Comparison of ENCODE assay signal across 26 cellular contexts in genomic region chr4:15971068-15971801, GRCh38. TPM values are rescaled to one million over a fixed set of nuclear protein-coding genes. Genes with fewer than 3 reads are reported as not detected.
"Had no signal": no experiment of that assay in that cellular context is flagged by ENCODE, and none has a peak within 500 bp of the region (broad histone marks: within the 10 kb centered on the region; RNA-seq: fewer than 3 reads in every experiment).

No MANE protein-coding gene starts in this region.

- H3K36me3 Mint-ChIP-seq: activated CD4-positive, alpha-beta memory T cell treated with anti-CD3 and anti-CD28 coated beads for 36 hours; activated naive CD8-positive, alpha-beta T cell had no signal

- H3K36me3 ChIP-seq: Peyer's patch had no signal

- H3K27me3 ChIP-seq: Peyer's patch had no signal

- H3K27me3 Mint-ChIP-seq: activated naive CD8-positive, alpha-beta T cell; brain had no signal

- H3K4me1 Mint-ChIP-seq: activated B cell treated with CpG ODN at 0.5 μM for 24 hours; activated CD4-positive, alpha-beta T cell treated with anti-CD3 and anti-CD28 coated beads, Interleukin-2, amount 10 ng/mL, durations not matched to agents 24 days and 14 days; brain; T-helper 17 cell had no signal

- H3K27ac ChIP-seq: Peyer's patch had no signal

- H3K4me3 Mint-ChIP-seq: activated B cell treated with CpG ODN at 0.5 μM for 24 hours; activated CD4-positive, alpha-beta memory T cell treated with anti-CD3 and anti-CD28 coated beads for 36 hours; activated CD4-positive, alpha-beta T cell treated with anti-CD3 and anti-CD28 coated beads, Interleukin-2, amount 10 ng/mL, durations not matched to agents 24 days and 14 days; activated naive CD8-positive, alpha-beta T cell; activated T-cell treated with anti-CD3 and anti-CD28 coated beads, Interleukin-2, amount 50 U/mL, for 4 hours; brain; T-helper 17 cell had no signal

- H3K4me1 ChIP-seq: Peyer's patch had no signal

- H3K9me3 Mint-ChIP-seq: activated CD4-positive, alpha-beta memory T cell treated with anti-CD3 and anti-CD28 coated beads for 36 hours; activated CD4-positive, alpha-beta T cell treated with anti-CD3 and anti-CD28 coated beads, Interleukin-2, amount 10 ng/mL, durations not matched to agents 24 days and 14 days; activated T-cell treated with anti-CD3 and anti-CD28 coated beads, Interleukin-2, amount 50 U/mL, for 4 hours had no signal

- H3K9me3 ChIP-seq: Peyer's patch had no signal

- H3K27ac Mint-ChIP-seq: activated B cell treated with CpG ODN at 0.5 μM for 24 hours; activated CD4-positive, alpha-beta memory T cell treated with anti-CD3 and anti-CD28 coated beads for 36 hours; activated CD4-positive, alpha-beta T cell treated with anti-CD3 and anti-CD28 coated beads, Interleukin-2, amount 10 ng/mL, durations not matched to agents 24 days and 14 days; activated naive CD8-positive, alpha-beta T cell; brain; T-helper 17 cell had no signal

- H3K4me3 ChIP-seq: Peyer's patch had no signal

- DNase-seq: activated B cell treated with CpG ODN at 0.5 μM for 24 hours; activated CD4-positive, alpha-beta memory T cell treated with anti-CD3 and anti-CD28 coated beads for 36 hours; activated CD4-positive, alpha-beta T cell treated with anti-CD3 and anti-CD28 coated beads for 1 hour; activated CD4-positive, alpha-beta T cell treated with anti-CD3 and anti-CD28 coated beads, Interleukin-2, amount 10 ng/mL, durations not matched to agents 24 days and 14 days; activated effector memory CD4-positive, alpha-beta T cell treated with anti-CD3 and anti-CD28 coated beads, Interleukin-2, amount 50 U/mL, for 16 hours; activated naive CD4-positive, alpha-beta T cell treated with Interleukin-2 at 50 U/mL for 16 hours; activated T-cell treated with anti-CD3 and anti-CD28 coated beads, Interleukin-2, amount 50 U/mL, for 4 hours; amygdala; cerebellar nuclear complex; Karpas-422; MM.1S; NCI-H1105; NCI-H1436; NCI-H1694 treated with DMSO at 0.1 percent for 48 hours; NCI-H2029 treated with DMSO at 0.1 percent for 48 hours; NCI-H345; NCI-H510A; NCI-H526 treated with DMSO at 0.1 percent for 48 hours; Peyer's patch; SHP77 treated with DMSO at 0.1 percent for 48 hours; T-helper 17 cell; T-helper 9 cell had no signal

- ATAC-seq: activated T-cell treated with anti-CD3 and anti-CD28 coated beads, Interleukin-2, amount 50 U/mL, for 4 hours; T-helper 17 cell had no signal

RNA-seq across cellular contexts. Expression of gene FGFBP2, which starts 8.3 kb away (rescaled TPM):
- total RNA-seq: astrocyte, Peyer's patch had no signal

RNA-seq across cellular contexts. Expression of gene FGFBP1, which starts 32.7 kb away (rescaled TPM):
- total RNA-seq: activated B cell treated with CpG ODN at 0.5 μM for 24 hours; activated CD4-positive, alpha-beta memory T cell treated with anti-CD3 and anti-CD28 coated beads for 36 hours; activated CD4-positive, alpha-beta T cell treated with anti-CD3 and anti-CD28 coated beads, Interleukin-2, amount 10 ng/mL, durations not matched to agents 24 days and 14 days; activated T-cell treated with anti-CD3 and anti-CD28 coated beads, Interleukin-2, amount 50 U/mL, for 4 hours; astrocyte; SK-MEL-5; T-helper 17 cell had no signal
